In genomic region chr14:100827140-100827517, GRCh38 we compare ENCODE assay signal across 13 cellular contexts. TPM values are rescaled to one million over a fixed set of nuclear protein-coding genes. Genes with fewer than 3 reads are reported as not detected.
DNase-seq lines count a peak whose midpoint lies in the region; ATAC-seq, FAIRE-seq and TF ChIP-seq lines count a peak whose summit lies in the region.
"Had no signal": no experiment of that assay in that cellular context is flagged by ENCODE, and none has a peak within 500 bp of the region (broad histone marks: within the 10 kb centered on the region; RNA-seq: fewer than 3 reads in every experiment).

No MANE protein-coding gene starts in this region.

- H3K79me2 ChIP-seq in endothelial cell of umbilical vein (ENCODE audit: control insufficient read depth, insufficient read depth, low read length) = peaks cover 28% of the 10 kb centered on the region

- no peak for TF ChIP-seq EP300 in ovary (IDR thresholded peaks at IDR 0.05)

- POLR2A ChIA-PET in endothelial cell of umbilical vein (lab: Charles Lee) = interaction anchor here (1.6 kb wide), 1 partner anchor 162 kb away, joined by 3 read pairs; no protein-coding TSS in a partner anchor

- FAIRE-seq in endothelial cell of umbilical vein (lab: Jason Lieb, UNC) = no peak

- dilution Hi-C loops in endothelial cell of umbilical vein (cut with MboI; ENCODE audit: extremely low pct_ligation_motif_present, low sequenced_read_pairs) = no loop called here

- H3K27me3 ChIP-seq in endothelial cell of umbilical vein (ENCODE audit: control insufficient read depth in 2 of 2, insufficient read depth in 2 of 2, low read length in 2 of 2) (peaks cover 0 to 4% of the 10 kb centered on the region in 2 experiments), ovary (no peaks in the 10 kb centered on the region)

- 50 to 65% (median 50%) methylated on average over 22 to 25 of the region's 25 CpGs for WGBS in ovary, 3 donors

- peak overlapping the region; percentile 11 for H2AFZ ChIP-seq in endothelial cell of umbilical vein (ENCODE audit: low read depth, low read length)

- H3K4me2 ChIP-seq in endothelial cell of umbilical vein (ENCODE audit: insufficient read depth, low read length) = peak overlapping the region; percentile 65
- H3K4me2 ChIP-seq: KMS-11 had no signal

- H3K4me1 ChIP-seq in endothelial cell of umbilical vein (ENCODE audit: control insufficient read depth, extremely low read depth, insufficient read depth, low read length) (no peaks in the 10 kb centered on the region), ovary (ENCODE audit: insufficient read depth) (peaks cover 2% of the 10 kb centered on the region)

- H3K9me1 ChIP-seq in endothelial cell of umbilical vein (replicated peaks; ENCODE audit: control insufficient read depth, extremely low read depth, insufficient read depth, low read length) = no peaks in the 10 kb centered on the region

- peaks cover 3 to 18% of the 10 kb centered on the region in 2 experiments for H3K36me3 ChIP-seq in endothelial cell of umbilical vein (ENCODE audit: control insufficient read depth in 2 of 2, extremely low read depth in 1 of 2, insufficient read depth in 2 of 2, low read length in 2 of 2)
- H3K36me3 ChIP-seq in ovary = no peaks in the 10 kb centered on the region

- CTCF ChIA-PET in endothelial cell of umbilical vein (lab: Charles Lee) = interaction anchor here (1.0 to 2.1 kb wide), 3 partner anchors 117 to 442 kb away, joined by 3 to 7 read pairs (median 3); no protein-coding TSS in a partner anchor

- H3K4me3 ChIP-seq in AG10803 (ENCODE audit: low read length) (peak overlapping the region; percentile 82), NB4 (ENCODE audit: low read depth, low read length) (no peak overlapping the region), endothelial cell of umbilical vein (replicated peaks in 1 of 3; ENCODE audit: insufficient read depth in 1 of 3, low read depth in 1 of 3, low read length in 3 of 3) (peak overlapping the region; percentile 67 to 80 (median 78)), ovary (peak overlapping the region; percentile 49)

- H4K20me1 ChIP-seq in endothelial cell of umbilical vein (replicated peaks; ENCODE audit: control insufficient read depth, extremely low read depth, insufficient read depth, low read length) = no peaks in the 10 kb centered on the region

- H3K9ac ChIP-seq in endothelial cell of umbilical vein (replicated peaks; ENCODE audit: extremely low read depth, insufficient read depth, low read length) = peak overlapping the region; percentile 83
- H3K9ac ChIP-seq: KMS-11 had no signal

- TF ChIP-seq CTCF in AG10803 (conservative IDR thresholded peaks at IDR 0.05; ENCODE audit: low read length) = peak; percentile 43
- TF ChIP-seq CTCF in NB4 (IDR thresholded peaks at IDR 0.05; ENCODE audit: low read depth, low read length) = peak; percentile 27
- TF ChIP-seq CTCF in endothelial cell of umbilical vein (IDR thresholded peaks at IDR 0.05; ENCODE audit: extremely low read depth in 1 of 2, insufficient read depth in 1 of 2, low read depth in 1 of 2, low read length in 2 of 2) = peak in 1 of 2 donors; percentile 78
- peak; percentile 24 to 49 (median 32) for TF ChIP-seq CTCF in ovary (IDR thresholded peaks at IDR 0.05)

- intact Hi-C loops in endothelial cell of umbilical vein (cut with micrococcal nuclease) (no loop called here), ovary (cut with DNase I) (loop anchor here in 3 of 4 donors (5.0 to 10.0 kb wide), 5 partner anchors 120 to 442 kb away; no protein-coding TSS in a partner anchor)

- no peaks in the 10 kb centered on the region for H3K9me3 ChIP-seq in endothelial cell of umbilical vein (replicated peaks; ENCODE audit: control insufficient read depth, insufficient read depth, low read length)
- no peaks in the 10 kb centered on the region for H3K9me3 ChIP-seq in ovary

- H3K27ac ChIP-seq in endothelial cell of umbilical vein (ENCODE audit: insufficient read depth, low read depth, low read length) (peak overlapping the region; percentile 50), ovary (peak overlapping the region; percentile 44 to 72)
- H3K27ac ChIP-seq: KMS-11 had no signal

- TF ChIP-seq POLR2A in NB4 (IDR thresholded peaks at IDR 0.05; ENCODE audit: extremely low read depth, insufficient read length) (no peak), endothelial cell of umbilical vein (IDR thresholded peaks at IDR 0.05; ENCODE audit: low read depth, low read length) (no peak), ovary (IDR thresholded peaks at IDR 0.05) (no peak)

- no peak for ATAC-seq in HG03571 (IDR thresholded peaks at IDR 0.05; ENCODE audit: unreplicated experiment)

- no TSS peak for BruUV-seq in endothelial cell of umbilical vein (replicated peaks; lab: Mats Ljungman, UMichigan)

- DNase-seq in AG10803 (ENCODE audit: low read depth) (no peak), NB4 (ENCODE audit: low read depth) (peak; percentile 18), endothelial cell of umbilical vein (ENCODE audit: low read depth, low spot score) (peak; percentile 18), ovary (peak; percentile 48 to 70 (median 65)), mucosa of gallbladder (ENCODE audit: low spot score) (no peak), NCI-H2107 (lab: John Stamatoyannopoulos, UW) (no peak)
- DNase-seq in activated CD4-positive, alpha-beta T cell treated with anti-CD3 and anti-CD28 coated beads, Interleukin-2, amount 50 U/mL, for 48 hours = no peak
- DNase-seq: activated B cell treated with CpG ODN at 0.5 μM for 24 hours; activated naive CD4-positive, alpha-beta T cell treated with anti-CD3 and anti-CD28 coated beads, Interleukin-2, amount 50 U/mL, for 16 hours; Calu3; occipital lobe had no signal

TF ChIP-seq in endothelial cell of umbilical vein, 7 proteins besides CTCF, POLR2A, EP300 and RAD21:
- TF ChIP-seq MYC (IDR thresholded peaks at IDR 0.05; ENCODE audit: low read depth, low read length) (no peak), FOS (IDR thresholded peaks at IDR 0.05; ENCODE audit: borderline replicate concordance, insufficient read depth, low read length) (no peak), JUN (IDR thresholded peaks at IDR 0.05; ENCODE audit: borderline replicate concordance, insufficient read depth, insufficient read length, low read depth) (no peak), MAX (IDR thresholded peaks at IDR 0.05; ENCODE audit: insufficient read depth, insufficient read length) (no peak), GATA2 (IDR thresholded peaks at IDR 0.05; ENCODE audit: insufficient read depth, insufficient read length, low read depth, low read length) (no peak), POLR2AphosphoS5 (IDR thresholded peaks at IDR 0.05; ENCODE audit: insufficient read depth, low read depth, low read length) (no peak), EZH2 (IDR thresholded peaks at IDR 0.05; ENCODE audit: borderline replicate concordance, low read depth, low read length, severe bottlenecking) (no peak)

RNA-seq across cellular contexts. Expression of gene MEG3, which starts 1.2 kb away (rescaled TPM):
- total RNA-seq in endothelial cell of umbilical vein (227 and 508 TPM in 2 replicates), ovary (1,000 to 10,000 TPM in 3 of 7 donors, 100 to 1,000 TPM in 4; 186 to 1,950 (median 421) TPM), mucosa of gallbladder (132 TPM)
- polyA plus RNA-seq in endothelial cell of umbilical vein (378 and 436 TPM in 2 replicates), ovary (100 to 1,000 TPM; 196 to 293 TPM)
- polyA plus RNA-seq in endothelial cell of umbilical vein (2011; cell fraction: cytosol; rRNA removed) = 28.6 and 84.8 TPM in 2 replicates
- polyA plus RNA-seq in endothelial cell of umbilical vein (2011; cell fraction: nucleus; rRNA removed) = 2,750 and 2,919 TPM in 2 replicates
- 270 and 402 TPM in 2 replicates for polyA plus RNA-seq in endothelial cell of umbilical vein (2012)
- 270 and 297 TPM in 2 replicates for polyA minus RNA-seq in endothelial cell of umbilical vein
- polyA minus RNA-seq in endothelial cell of umbilical vein (2011; cell fraction: cytosol; rRNA and poly(A)+ RNA removed) = not detected
- polyA minus RNA-seq in endothelial cell of umbilical vein (2011; cell fraction: nucleus; rRNA and poly(A)+ RNA removed) = 362 and 404 TPM in 2 replicates
- total RNA-seq: activated B cell treated with CpG ODN at 0.5 μM for 24 hours, Calu3 had no signal

Comparison
In these comparisons a context has a peak if more than half of its experiments do, and no peak if none do; other contexts are left out.
1. DNase-seq: peak in NB4 (single experiment), endothelial cell of umbilical vein (single experiment) and ovary (5 of 5); none in AG10803 (single experiment), mucosa of gallbladder (single experiment), activated CD4-positive, alpha-beta T cell treated with anti-CD3 and anti-CD28 coated beads, Interleukin-2, amount 50 U/mL, for 48 hours (0 of 2) and NCI-H2107 (single experiment).